ENCODE assay signal across 8 cellular contexts in the genomic region with DNA sequence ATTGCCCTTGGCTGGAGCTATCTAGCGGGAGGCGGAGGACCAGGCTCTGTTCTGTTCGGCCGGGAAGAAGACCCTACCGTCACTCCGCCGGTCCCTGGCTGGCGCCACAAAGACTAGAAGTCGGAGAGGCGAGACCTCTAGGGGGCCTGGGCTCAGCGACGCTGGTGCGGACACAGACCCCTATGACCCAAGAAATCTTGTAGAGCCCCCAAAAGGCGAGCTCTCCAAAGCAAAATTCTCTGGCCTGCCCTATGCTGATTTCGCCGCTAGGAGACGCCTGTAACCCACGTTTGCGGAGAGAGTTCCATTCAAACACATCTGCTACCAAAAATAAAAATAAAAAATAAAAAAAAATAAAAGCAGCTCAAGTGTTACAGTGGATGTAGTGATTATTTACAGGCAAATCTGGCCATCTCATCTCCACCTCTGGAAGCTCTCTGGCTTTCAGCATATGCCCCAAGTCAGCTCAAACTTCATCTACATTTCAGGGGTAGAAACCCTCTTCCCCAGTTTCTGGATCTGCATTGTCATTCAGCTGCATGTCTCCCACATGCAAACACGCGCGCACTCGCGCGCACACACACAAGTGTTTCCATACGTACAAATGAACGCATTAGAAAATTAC. TPM values are rescaled to one million over a fixed set of nuclear protein-coding genes. Genes with fewer than 3 reads are reported as not detected.
DNase-seq lines count a peak whose midpoint lies in the region; ATAC-seq, FAIRE-seq and TF ChIP-seq lines count a peak whose summit lies in the region.

No MANE protein-coding gene starts in this region.

- H3K36me3 ChIP-seq in esophagus squamous epithelium = no peaks in the 10 kb centered on the region
- H3K36me3 ChIP-seq in neuron (ENCODE audit: insufficient read depth, low read length) = no peaks in the 10 kb centered on the region

- TF ChIP-seq RAD21 in A549 (conservative IDR thresholded peaks at IDR 0.05 in 1 of 2, IDR thresholded peaks at IDR 0.05 in 1 of 2) = peak; percentile 78 to 79

- H3K27ac ChIP-seq in A549 (no peak overlapping the region), RWPE1 (no peak overlapping the region), esophagus squamous epithelium (no peak overlapping the region)

- peak in 1 of 2 experiments; percentile 40 for DNase-seq in A549 (ENCODE audit: low read depth in 1 of 2, low spot score in 1 of 2)
- DNase-seq in GM10248 (ENCODE audit: extremely low spot score) = peak; percentile 41
- DNase-seq in RWPE1 (ENCODE audit: low spot score) = no peak
- no peak for DNase-seq in esophagus squamous epithelium (lab: John Stamatoyannopoulos, UW)
- no peak for DNase-seq in GM19238 (ENCODE audit: insufficient read length, low spot score)

- peaks cover 51% of the 10 kb centered on the region for H3K27me3 Mint-ChIP-seq in activated T-helper 17 cell treated with anti-CD3 and anti-CD28 coated beads, Interleukin-2, amount 50 U/mL, for 72 hours

- no peak overlapping the region for H3K27ac Mint-ChIP-seq in activated T-helper 17 cell treated with anti-CD3 and anti-CD28 coated beads, Interleukin-2, amount 50 U/mL, for 72 hours

- no peaks in the 10 kb centered on the region for H3K9me3 Mint-ChIP-seq in activated T-helper 17 cell treated with anti-CD3 and anti-CD28 coated beads, Interleukin-2, amount 50 U/mL, for 72 hours

- peak overlapping the region; percentile 21 for H2AFZ ChIP-seq in neuron (ENCODE audit: low read depth, low read length)

- WGBS in A549 (ENCODE audit: missing lambda C conversion rate) = 1% methylated on average over 27 of the region's 27 CpGs
- 2 to 3% methylated on average over 17 to 27 of the region's 27 CpGs for WGBS in esophagus squamous epithelium, 2 donors

- H3K36me3 Mint-ChIP-seq in activated T-helper 17 cell treated with anti-CD3 and anti-CD28 coated beads, Interleukin-2, amount 50 U/mL, for 72 hours (ENCODE audit: low read depth) = no peaks in the 10 kb centered on the region

- no peak for TF ChIP-seq EP300 in A549 (IDR thresholded peaks at IDR 0.05)

- TF ChIP-seq CTCF in A549 (IDR thresholded peaks at IDR 0.05) = peak; percentile 78
- peak; percentile 78 for TF ChIP-seq CTCF in GM10248 (IDR thresholded peaks at IDR 0.05; ENCODE audit: control extremely low read depth, extremely low read depth, low read depth, missing control alignments)
- TF ChIP-seq CTCF in RWPE1 (conservative IDR thresholded peaks at IDR 0.05; ENCODE audit: low read depth) = peak; percentile 94
- peak; percentile 21 to 81 (median 61) for TF ChIP-seq CTCF in esophagus squamous epithelium (IDR thresholded peaks at IDR 0.05)

- H3K4me2 ChIP-seq in A549 = peak overlapping the region; percentile 91

- peaks cover 11% of the 10 kb centered on the region for H3K4me1 Mint-ChIP-seq in activated T-helper 17 cell treated with anti-CD3 and anti-CD28 coated beads, Interleukin-2, amount 50 U/mL, for 72 hours

- 0 out of 3 replicates have a peak, but pooled peaks cover 9% of the 10 kb centered on the region for H3K4me1 ChIP-seq in A549
- peaks cover 27 to 61% (median 33%) of the 10 kb centered on the region in 3 donors for H3K4me1 ChIP-seq in esophagus squamous epithelium
- H3K4me1 ChIP-seq in neuron (ENCODE audit: insufficient read depth, low read length) = peaks cover 5% of the 10 kb centered on the region

- peak in 1 of 2 experiments; percentile 49; a peak in 3 of 6 replicates for ATAC-seq in A549
- peak; percentile 61 for ATAC-seq in HG03342 (IDR thresholded peaks at IDR 0.05; ENCODE audit: unreplicated experiment)
- ATAC-seq in activated T-helper 17 cell treated with anti-CD3 and anti-CD28 coated beads, Interleukin-2, amount 50 U/mL, for 72 hours (replicated peaks) = no peak

- H3K9me3 ChIP-seq in A549 (no peaks in the 10 kb centered on the region), esophagus squamous epithelium (no peaks in the 10 kb centered on the region), neuron (ENCODE audit: low read length) (no peaks in the 10 kb centered on the region)

- H3K27me3 ChIP-seq in esophagus squamous epithelium = peaks cover 7 to 88% (median 21%) of the 10 kb centered on the region in 4 donors
- no peaks in the 10 kb centered on the region for H3K27me3 ChIP-seq in neuron (ENCODE audit: insufficient read depth, low read length)

- H3K4me3 ChIP-seq in A549 (peak overlapping the region; percentile 52), esophagus squamous epithelium (peak overlapping the region in 3 of 4 donors; percentile 29 to 54 (median 42)), neuron (ENCODE audit: low read length) (peak overlapping the region; percentile 54)

- TF ChIP-seq POLR2A in A549 (IDR thresholded peaks at IDR 0.05; ENCODE audit: low read length) (no peak), esophagus squamous epithelium (IDR thresholded peaks at IDR 0.05) (no peak)

- CTCF ChIA-PET in A549 (lab: Yijun Ruan, JAX) = interaction anchor here (0.6 to 1.9 kb wide), 15 partner anchors 8 to 1855 kb away, joined by 3 to 6 read pairs (median 3); no protein-coding TSS in a partner anchor
- CTCF ChIA-PET in GM10248 (lab: Yijun Ruan, JAX) = interaction anchor here (0.7 to 2.1 kb wide), 16 partner anchors 8 to 1994 kb away, joined by 3 to 14 read pairs (median 4); no protein-coding TSS in a partner anchor
- CTCF ChIA-PET in RWPE1 (lab: Yijun Ruan, JAX) = interaction anchor here (0.5 to 1.1 kb wide), 12 partner anchors 14 to 1877 kb away, joined by 3 to 7 read pairs (median 4); no protein-coding TSS in a partner anchor

- no peak overlapping the region for H3K4me3 Mint-ChIP-seq in activated T-helper 17 cell treated with anti-CD3 and anti-CD28 coated beads, Interleukin-2, amount 50 U/mL, for 72 hours

- no peak for FAIRE-seq in A549 (lab: Jason Lieb, UNC)

- POLR2A ChIA-PET in A549 (lab: Yijun Ruan, JAX) (interaction anchor here (0.5 kb wide), 1 partner anchor 517 kb away, joined by 3 read pairs; no protein-coding TSS in a partner anchor), GM10248 (lab: Yijun Ruan, JAX) (no interaction called here), RWPE1 (lab: Yijun Ruan, JAX; ENCODE audit: low non-redundant PET) (no interaction called here)

- intact Hi-C loops in esophagus squamous epithelium (cut with DNase I) = no loop called here

TF ChIP-seq in A549, 52 proteins besides CTCF, POLR2A, EP300 and RAD21:
- TF ChIP-seq SREBF2 (IDR thresholded peaks at IDR 0.05) (no peak), SMC3 (IDR thresholded peaks at IDR 0.05) (peak; percentile 69)

RNA-seq across cellular contexts. Expression of gene PCDH10, which starts 2.4 kb away (rescaled TPM):
- polyA plus RNA-seq in A549 (2011; rRNA removed) (0.37 and 0.38 TPM in 2 replicates), A549 (2017; fragmentation: RNase III; extraction: RNeasy Plus Mini Kit Qiagen cat#74134 plus additional on column Dnase treatment) (0.42 to 0.58 TPM (median 0.49 TPM) in 3 replicates)
- polyA plus RNA-seq in A549 (2012; cell fraction: cytosol; rRNA removed) = 0.33 and 0.36 TPM in 2 replicates
- 0.79 and 0.82 TPM in 2 replicates for polyA plus RNA-seq in A549 (2012; cell fraction: nucleus; rRNA removed)
- polyA minus RNA-seq in A549 (2011; rRNA and poly(A)+ RNA removed) = 0.54 TPM in 2 replicates
- under 1 TPM in 2 of 4 donors, not detected in 2; 0.13 to 0.19 TPM for total RNA-seq in esophagus squamous epithelium
- not detected for total RNA-seq in activated T-helper 17 cell treated with anti-CD3 and anti-CD28 coated beads, Interleukin-2, amount 50 U/mL, for 72 hours
